ENCODE assay signal across 8 cellular contexts in genomic region chr1:150009604-150010387, GRCh38. TPM values are rescaled to one million over a fixed set of nuclear protein-coding genes. Genes with fewer than 3 reads are reported as not detected.
DNase-seq lines count a peak whose midpoint lies in the region; TF ChIP-seq lines count a peak whose summit lies in the region.

No MANE protein-coding gene starts in this region.

- CTCF ChIA-PET in activated CD4-positive, alpha-beta memory T cell treated with anti-CD3 and anti-CD28 coated beads, Interleukin-2, amount 10 ng/mL, durations not matched to agents 7 days and 5 days (lab: Charles Lee): interaction anchor here (0.7 to 3.5 kb wide), 5 partner anchors 48 to 177 kb away, joined by 3 to 21 read pairs (median 7); no protein-coding TSS in a partner anchor

- H3K9me3 Mint-ChIP-seq in activated CD4-positive, alpha-beta memory T cell treated with anti-CD3 and anti-CD28 coated beads, Interleukin-2, amount 10 ng/mL, durations not matched to agents 7 days and 5 days: no peaks in the 10 kb centered on the region

- no peaks in the 10 kb centered on the region for H3K27me3 Mint-ChIP-seq in activated CD4-positive, alpha-beta memory T cell treated with anti-CD3 and anti-CD28 coated beads, Interleukin-2, amount 10 ng/mL, durations not matched to agents 7 days and 5 days

- POLR2A ChIA-PET in activated CD4-positive, alpha-beta memory T cell treated with anti-CD3 and anti-CD28 coated beads, Interleukin-2, amount 10 ng/mL, durations not matched to agents 7 days and 5 days (lab: Charles Lee): interaction anchor here (0.7 to 6.6 kb wide), 19 partner anchors 9 to 478 kb away, joined by 3 to 101 read pairs (median 3); partner anchors contain the start of genes PLEKHO1, SF3B4 and VPS45

- H3K4me3 ChIP-seq in HFF-Myc (replicated peaks; ENCODE audit: low read depth, low read length): peak overlapping the region; percentile 67

- DNase-seq in D341Med (ENCODE audit: low spot score) (peak; percentile 41), HFF-Myc (ENCODE audit: extremely low read depth, low read depth) (no peak), NCI-H2171 treated with DMSO at 0.1 percent for 48 hours (lab: John Stamatoyannopoulos, UW) (peak; percentile 58), lung microvascular endothelial cell (ENCODE audit: low read depth in 2 of 2) (peak; percentile 68 to 88), NCI-H187 treated with DMSO at 0.1 percent for 48 hours (lab: John Stamatoyannopoulos, UW) (no peak)
- DNase-seq in activated CD4-positive, alpha-beta memory T cell treated with anti-CD3 and anti-CD28 coated beads, Interleukin-2, amount 10 ng/mL, durations not matched to agents 7 days and 5 days: peak; percentile 56
- peak; percentile 6 for DNase-seq in effector CD4-positive, alpha-beta T cell
- DNase-seq in stimulated activated CD4-positive, alpha-beta T cell treated with anti-CD3 and anti-CD28 coated beads, TNF-alpha, amount 100 ng/mL, for 24 hours (ENCODE audit: low read depth in 3 of 3): peak; percentile 22 to 67 (median 57)

- TF ChIP-seq CTCF in HFF-Myc (IDR thresholded peaks at IDR 0.05; ENCODE audit: low read depth, low read length, missing control alignments): no peak

- H3K4me3 Mint-ChIP-seq in activated CD4-positive, alpha-beta memory T cell treated with anti-CD3 and anti-CD28 coated beads, Interleukin-2, amount 10 ng/mL, durations not matched to agents 7 days and 5 days: peak overlapping the region; percentile 91

- peaks cover 35% of the 10 kb centered on the region for H3K4me1 Mint-ChIP-seq in activated CD4-positive, alpha-beta memory T cell treated with anti-CD3 and anti-CD28 coated beads, Interleukin-2, amount 10 ng/mL, durations not matched to agents 7 days and 5 days

- H3K36me3 Mint-ChIP-seq in activated CD4-positive, alpha-beta memory T cell treated with anti-CD3 and anti-CD28 coated beads, Interleukin-2, amount 10 ng/mL, durations not matched to agents 7 days and 5 days (ENCODE audit: low read depth): peaks cover 22% of the 10 kb centered on the region

- peak overlapping the region; percentile 76 for H3K27ac Mint-ChIP-seq in activated CD4-positive, alpha-beta memory T cell treated with anti-CD3 and anti-CD28 coated beads, Interleukin-2, amount 10 ng/mL, durations not matched to agents 7 days and 5 days

RNA-seq across cellular contexts. Expression of gene OTUD7B, which starts 0.7 kb away (rescaled TPM):
- total RNA-seq in activated CD4-positive, alpha-beta memory T cell treated with anti-CD3 and anti-CD28 coated beads, Interleukin-2, amount 10 ng/mL, durations not matched to agents 7 days and 5 days: 10 to 100 TPM; 15.9 to 17.4 TPM
- total RNA-seq in lung microvascular endothelial cell: 8.5 and 11.3 TPM in 2 replicates

RNA-seq across cellular contexts. Expression of gene VPS45, which starts 57.8 kb away (rescaled TPM):
- 10 to 100 TPM; 35.4 to 39.0 TPM for total RNA-seq in activated CD4-positive, alpha-beta memory T cell treated with anti-CD3 and anti-CD28 coated beads, Interleukin-2, amount 10 ng/mL, durations not matched to agents 7 days and 5 days
- 14.8 and 21.0 TPM in 2 replicates for total RNA-seq in lung microvascular endothelial cell

Comparison
In these comparisons a context has a peak if more than half of its experiments do, and no peak if none do; other contexts are left out.
1. DNase-seq: peak in D341Med (single experiment), NCI-H2171 treated with DMSO at 0.1 percent for 48 hours (single experiment), activated CD4-positive, alpha-beta memory T cell treated with anti-CD3 and anti-CD28 coated beads, Interleukin-2, amount 10 ng/mL, durations not matched to agents 7 days and 5 days (single experiment), effector CD4-positive, alpha-beta T cell (single experiment), lung microvascular endothelial cell (2 of 2) and stimulated activated CD4-positive, alpha-beta T cell treated with anti-CD3 and anti-CD28 coated beads, TNF-alpha, amount 100 ng/mL, for 24 hours (3 of 3); none in HFF-Myc (single experiment) and NCI-H187 treated with DMSO at 0.1 percent for 48 hours (single experiment).